37 cellular contexts compared by ENCODE assay signal in genomic region chr9:134946663-134947062, GRCh38. TPM values are rescaled to one million over a fixed set of nuclear protein-coding genes. Genes with fewer than 3 reads are reported as not detected.
"Had no signal": no experiment of that assay in that cellular context is flagged by ENCODE, and none has a peak within 500 bp of the region (broad histone marks: within the 10 kb centered on the region; RNA-seq: fewer than 3 reads in every experiment).

No MANE protein-coding gene starts in this region.

- H3K4me1 Mint-ChIP-seq: activated CD4-positive, alpha-beta memory T cell treated with anti-CD3 and anti-CD28 coated beads, Interleukin-2, amount 10 ng/mL, durations not matched to agents 7 days and 5 days; activated CD8-positive, alpha-beta memory T cell treated with anti-CD3 and anti-CD28 coated beads, Interleukin-2, amount 10 ng/mL, durations not matched to agents 7 days and 5 days; activated naive CD8-positive, alpha-beta T cell treated with anti-CD3 and anti-CD28 coated beads for 36 hours; central memory CD8-positive, alpha-beta T cell; T-helper 17 cell had no signal

- H3K9ac ChIP-seq: SK-N-SH had no signal

- H3K27me3 ChIP-seq: cardiac muscle cell, Peyer's patch had no signal

- H3K4me3 Mint-ChIP-seq: activated CD4-positive, alpha-beta memory T cell treated with anti-CD3 and anti-CD28 coated beads, Interleukin-2, amount 10 ng/mL, durations not matched to agents 7 days and 5 days; activated CD8-positive, alpha-beta memory T cell treated with anti-CD3 and anti-CD28 coated beads, Interleukin-2, amount 10 ng/mL, durations not matched to agents 7 days and 5 days; activated naive CD8-positive, alpha-beta T cell treated with anti-CD3 and anti-CD28 coated beads for 36 hours; central memory CD8-positive, alpha-beta T cell; T-helper 17 cell had no signal

- DNase-seq: activated CD4-positive, alpha-beta memory T cell treated with anti-CD3 and anti-CD28 coated beads, Interleukin-2, amount 10 ng/mL, durations not matched to agents 7 days and 5 days; activated CD4-positive, alpha-beta T cell treated with anti-CD3 and anti-CD28 coated beads for 1 hour; activated CD4-positive, alpha-beta T cell treated with anti-CD3 and anti-CD28 coated beads for 48 hours; activated CD4-positive, CD25-positive, alpha-beta regulatory T cell; activated CD8-positive, alpha-beta memory T cell treated with anti-CD3 and anti-CD28 coated beads for 24 hours; activated CD8-positive, alpha-beta memory T cell treated with anti-CD3 and anti-CD28 coated beads, Interleukin-2, amount 10 ng/mL, durations not matched to agents 7 days and 5 days; activated CD8-positive, alpha-beta memory T cell treated with anti-CD3 and anti-CD28 coated beads, Interleukin-2, amount 50 U/mL, for 48 hours; activated effector memory CD4-positive, alpha-beta T cell treated with Interleukin-2 at 50 U/mL for 16 hours; activated naive CD4-positive, alpha-beta T cell; activated naive CD4-positive, alpha-beta T cell treated with anti-CD3 and anti-CD28 coated beads, Interleukin-2, amount 50 U/mL, for 16 hours; activated naive CD8-positive, alpha-beta T cell treated with anti-CD3 and anti-CD28 coated beads for 36 hours; activated T-cell treated with anti-CD3 and anti-CD28 coated beads, Interleukin-2, amount 50 U/mL, for 48 hours; amniotic stem cell; aorta; brain microvascular endothelial cell; MM.1S; MV-4-11; NCI-H1092; NCI-H1436 treated with DMSO at 0.1 percent for 48 hours; NCI-H2029; NCI-H510A; NCI-H526; NCI-H748 treated with DMSO at 0.1 percent for 48 hours; NK-92 treated with Interleukin-12 subunit alpha and Interleukin-12 subunit beta, amount 100 ng/mL, for 24 hours; PC-3; Peyer's patch; RPMI8226; SHP77 treated with DMSO at 0.1 percent for 48 hours; SK-N-SH; T-helper 17 cell; T-helper 9 cell had no signal

- H3K36me3 Mint-ChIP-seq: activated CD8-positive, alpha-beta memory T cell treated with anti-CD3 and anti-CD28 coated beads, Interleukin-2, amount 10 ng/mL, durations not matched to agents 7 days and 5 days; activated naive CD8-positive, alpha-beta T cell treated with anti-CD3 and anti-CD28 coated beads for 36 hours had no signal

- H3K27ac Mint-ChIP-seq: activated CD4-positive, alpha-beta memory T cell treated with anti-CD3 and anti-CD28 coated beads, Interleukin-2, amount 10 ng/mL, durations not matched to agents 7 days and 5 days; activated CD8-positive, alpha-beta memory T cell treated with anti-CD3 and anti-CD28 coated beads, Interleukin-2, amount 10 ng/mL, durations not matched to agents 7 days and 5 days; activated naive CD8-positive, alpha-beta T cell treated with anti-CD3 and anti-CD28 coated beads for 36 hours; T-helper 17 cell had no signal

- H3K27me3 Mint-ChIP-seq: activated CD4-positive, alpha-beta memory T cell treated with anti-CD3 and anti-CD28 coated beads, Interleukin-2, amount 10 ng/mL, durations not matched to agents 7 days and 5 days; activated CD8-positive, alpha-beta memory T cell treated with anti-CD3 and anti-CD28 coated beads, Interleukin-2, amount 10 ng/mL, durations not matched to agents 7 days and 5 days; activated naive CD8-positive, alpha-beta T cell treated with anti-CD3 and anti-CD28 coated beads for 36 hours; central memory CD8-positive, alpha-beta T cell; T-helper 17 cell had no signal

- H3K36me3 ChIP-seq: brain microvascular endothelial cell, cardiac muscle cell, Peyer's patch, SJSA1 had no signal

- H3K4me2 ChIP-seq: SK-N-SH had no signal

- H3K9me3 ChIP-seq: Peyer's patch, SJSA1, SK-N-SH had no signal

- H3K9me3 Mint-ChIP-seq: activated CD4-positive, alpha-beta memory T cell treated with anti-CD3 and anti-CD28 coated beads, Interleukin-2, amount 10 ng/mL, durations not matched to agents 7 days and 5 days; activated naive CD8-positive, alpha-beta T cell treated with anti-CD3 and anti-CD28 coated beads for 36 hours; central memory CD8-positive, alpha-beta T cell had no signal

- H3K4me3 ChIP-seq: cardiac muscle cell, Peyer's patch, SJSA1 had no signal

- ATAC-seq: activated CD8-positive, alpha-beta memory T cell treated with anti-CD3 and anti-CD28 coated beads, Interleukin-2, amount 10 ng/mL, durations not matched to agents 7 days and 5 days; PC-3; T-helper 17 cell had no signal

- H3K4me1 ChIP-seq: SJSA1 had no signal

- H3K27ac ChIP-seq: brain microvascular endothelial cell, cardiac muscle cell, Peyer's patch, SJSA1, VCaP had no signal

RNA-seq across cellular contexts. Expression of gene FCN1, which starts 29.0 kb away (rescaled TPM):
- total RNA-seq: activated CD4-positive, alpha-beta memory T cell treated with anti-CD3 and anti-CD28 coated beads, Interleukin-2, amount 10 ng/mL, durations not matched to agents 7 days and 5 days; activated CD8-positive, alpha-beta memory T cell treated with anti-CD3 and anti-CD28 coated beads, Interleukin-2, amount 10 ng/mL, durations not matched to agents 7 days and 5 days; activated naive CD8-positive, alpha-beta T cell treated with anti-CD3 and anti-CD28 coated beads for 36 hours; cardiac muscle cell; chondrocyte; LHCN-M2; PC-3; SJSA1 had no signal
- polyA plus RNA-seq: cardiac muscle cell, SK-N-SH had no signal
